In genomic region chr19:42270346-42271044, GRCh38 we compare ENCODE assay signal across 8 cellular contexts. TPM values are rescaled to one million over a fixed set of nuclear protein-coding genes. Genes with fewer than 3 reads are reported as not detected.
DNase-seq lines count a peak whose midpoint lies in the region; ATAC-seq, FAIRE-seq and TF ChIP-seq lines count a peak whose summit lies in the region.

No MANE protein-coding gene starts in this region.

- peak overlapping the region; percentile 90 to 99 (median 96) for H3K27ac ChIP-seq in esophagus squamous epithelium

- TF ChIP-seq POLR2A in NB4 (IDR thresholded peaks at IDR 0.05; ENCODE audit: extremely low read depth, insufficient read length) = no peak
- TF ChIP-seq POLR2A in esophagus squamous epithelium (IDR thresholded peaks at IDR 0.05) = peak in 2 of 4 donors; percentile 38 to 76

- DNase-seq in GM03348 (ENCODE audit: low spot score) (peak; percentile 79), NB4 (ENCODE audit: low read depth) (peak; percentile 60), esophagus squamous epithelium (lab: John Stamatoyannopoulos, UW) (no peak), nucleus accumbens (lab: John Stamatoyannopoulos, UW) (peak in 37 of 56 donors; percentile 21 to 81 (median 51)), urothelium cell line (ENCODE audit: low spot score) (peak; percentile 45)
- DNase-seq in activated CD8-positive, alpha-beta memory T cell treated with anti-CD3 and anti-CD28 coated beads, Interleukin-2, amount 50 U/mL, for 48 hours = peak; percentile 82

- ATAC-seq in HG03159 (IDR thresholded peaks at IDR 0.05; ENCODE audit: unreplicated experiment) (no peak), GM18868 (IDR thresholded peaks at IDR 0.05; ENCODE audit: unreplicated experiment) (no peak)

- peak overlapping the region; percentile 66 for H3K4me3 ChIP-seq in NB4 (ENCODE audit: low read depth, low read length)
- H3K4me3 ChIP-seq in esophagus squamous epithelium = peak overlapping the region; percentile 47 to 98 (median 74)

- H3K36me3 ChIP-seq in esophagus squamous epithelium = peaks cover 23 to 39% (median 30%) of the 10 kb centered on the region in 3 donors

- TF ChIP-seq CTCF in NB4 (IDR thresholded peaks at IDR 0.05; ENCODE audit: low read depth, low read length) (no peak), esophagus squamous epithelium (IDR thresholded peaks at IDR 0.05) (no peak)

- H3K4me1 ChIP-seq in esophagus squamous epithelium = peaks cover 22 to 61% (median 39%) of the 10 kb centered on the region in 3 donors

- no peaks in the 10 kb centered on the region for H3K9me3 ChIP-seq in esophagus squamous epithelium

- no peaks in the 10 kb centered on the region for H3K27me3 ChIP-seq in esophagus squamous epithelium

- WGBS in esophagus squamous epithelium, 2 donors = 6 to 19% methylated on average over 6 to 7 of the region's 18 CpGs

- FAIRE-seq in urothelium cell line (lab: Jason Lieb, UNC) = peak; percentile 96

- intact Hi-C loops in esophagus squamous epithelium (cut with DNase I) = no loop called here

RNA-seq across cellular contexts. Expression of gene CIC, which starts 1.4 kb away (rescaled TPM):
- 10 to 100 TPM; 25.1 to 54.9 (median 27.9) TPM for total RNA-seq in esophagus squamous epithelium

RNA-seq across cellular contexts. Expression of gene ERF, which starts 15.6 kb away (rescaled TPM):
- 10 to 100 TPM; 13.3 to 32.5 (median 21.0) TPM for total RNA-seq in esophagus squamous epithelium

RNA-seq across cellular contexts. Expression of gene GSK3A, which starts 28.1 kb away (rescaled TPM):
- 10 to 100 TPM; 15.9 to 29.6 (median 26.5) TPM for total RNA-seq in esophagus squamous epithelium

RNA-seq across cellular contexts. Expression of gene PRR19, which starts 31.4 kb away (rescaled TPM):
- total RNA-seq in esophagus squamous epithelium = 1 to 10 TPM in 1 of 4 donors, under 1 TPM in 3; 0.75 to 1.0 (median 0.82) TPM

RNA-seq across cellular contexts. Expression of gene PAFAH1B3, which starts 31.9 kb away (rescaled TPM):
- total RNA-seq in esophagus squamous epithelium = 10 to 100 TPM; 22.5 to 45.9 (median 30.3) TPM
